In genomic region chr12:57430931-57431566, GRCh38 we compare ENCODE assay signal across 8 cellular contexts. TPM values are rescaled to one million over a fixed set of nuclear protein-coding genes. Genes with fewer than 3 reads are reported as not detected.
DNase-seq lines count a peak whose midpoint lies in the region; ATAC-seq and TF ChIP-seq lines count a peak whose summit lies in the region.

R3HDM2 (minus strand) TSS chr12:57431043; CDS start chr12:57310428, 120,615 bp downstream.

- H3K27ac Mint-ChIP-seq in activated B cell treated with CpG ODN at 0.5 μM for 24 hours, result peak within 1 kb of the TSS; percentile 99

- peak; percentile 71 for DNase-seq in AG09309 (ENCODE audit: low read depth)
- DNase-seq in NCI-H345 (lab: John Stamatoyannopoulos, UW), result peak; percentile 96
- peak; percentile 94 for DNase-seq in activated B cell treated with CpG ODN at 0.5 μM for 24 hours
- peak; percentile 94 to 96 for DNase-seq in cardiac fibroblast (ENCODE audit: low read depth in 2 of 2)
- peak; percentile 97 for DNase-seq in iPS-NIHi7 (ENCODE audit: extremely low spot score)
- peak; percentile 74 for DNase-seq in smooth muscle cell (lab: John Stamatoyannopoulos, UW; ENCODE audit: unreplicated experiment)

- H3K36me3 ChIP-seq in smooth muscle cell (ENCODE audit: low read depth), result no peaks in the 10 kb centered on the region

- H3F3A ChIP-seq in smooth muscle cell (ENCODE audit: low read depth), result no peaks in the 10 kb centered on the region

- H3K9ac ChIP-seq in smooth muscle cell (ENCODE audit: low read depth), result peak within 1 kb of the TSS; percentile 94

- intact Hi-C loops in activated B cell treated with CpG ODN at 0.5 μM for 24 hours (cut with micrococcal nuclease), result loop anchor here (1.0 to 10.0 kb wide), 8 partner anchors 28 to 746 kb away; partner anchors contain the start of genes DDIT3, GLI1, OS9 and PTGES3

- H3K9me3 Mint-ChIP-seq in activated B cell treated with CpG ODN at 0.5 μM for 24 hours, result no peaks in the 10 kb centered on the region

- POLR2A ChIA-PET in activated B cell treated with CpG ODN at 0.5 μM for 24 hours (lab: Charles Lee), result interaction anchor here (0.6 to 1.9 kb wide), 5 partner anchors 28 to 205 kb away, joined by 3 to 15 read pairs (median 3); partner anchors contain the start of gene GLI1

- H3K27ac ChIP-seq in smooth muscle cell (ENCODE audit: low read depth), result peak within 1 kb of the TSS; percentile 92

- peak within 1 kb of the TSS; percentile 97 for H3K4me3 Mint-ChIP-seq in activated B cell treated with CpG ODN at 0.5 μM for 24 hours

- CTCF ChIA-PET in activated B cell treated with CpG ODN at 0.5 μM for 24 hours (lab: Charles Lee), result interaction anchor here (1.2 kb wide), 1 partner anchor 28 kb away, joined by 3 read pairs; no protein-coding TSS in a partner anchor

- H3K79me2 ChIP-seq in smooth muscle cell (ENCODE audit: low read depth), result peaks cover 30% of the 10 kb centered on the region

- no peaks in the 10 kb centered on the region for H3K27me3 ChIP-seq in smooth muscle cell (ENCODE audit: low read depth)

- TF ChIP-seq CTCF in AG09309 (IDR thresholded peaks at IDR 0.05; ENCODE audit: control insufficient read depth, insufficient read depth, low read depth, low read length, missing control alignments) (no peak), activated B cell treated with CpG ODN at 0.5 μM for 24 hours (IDR thresholded peaks at IDR 0.05) (no peak), cardiac fibroblast (IDR thresholded peaks at IDR 0.05; ENCODE audit: low read depth, low read length) (no peak), smooth muscle cell (IDR thresholded peaks at IDR 0.05; ENCODE audit: borderline replicate concordance, insufficient read depth, poor library complexity, severe bottlenecking) (no peak)

- WGBS in smooth muscle cell (ENCODE audit: low lambda C conversion rate), result 6% methylated on average over 41 of the region's 41 CpGs

- H3K4me3 ChIP-seq in AG09309 (ENCODE audit: control insufficient read depth, low read depth, low read length), result peak within 1 kb of the TSS; percentile 51
- peak within 1 kb of the TSS; percentile 56 to 64 for H3K4me3 ChIP-seq in cardiac fibroblast (replicated peaks in 1 of 2; ENCODE audit: low read depth in 2 of 2, low read length in 2 of 2)
- H3K4me3 ChIP-seq in smooth muscle cell, result peak within 1 kb of the TSS; percentile 53

- H3K4me1 ChIP-seq in smooth muscle cell (ENCODE audit: low read depth), result peaks cover 11% of the 10 kb centered on the region

- peaks cover 39% of the 10 kb centered on the region for H3K4me1 Mint-ChIP-seq in activated B cell treated with CpG ODN at 0.5 μM for 24 hours

- peak within 1 kb of the TSS; percentile 85 for H3K4me2 ChIP-seq in smooth muscle cell

- H3K9me3 ChIP-seq in smooth muscle cell (replicated peaks; ENCODE audit: low read depth), result no peaks in the 10 kb centered on the region

- ATAC-seq in GM19025 (IDR thresholded peaks at IDR 0.05; ENCODE audit: low read depth, unreplicated experiment), result peak; percentile 94
- ATAC-seq in HG03280 (IDR thresholded peaks at IDR 0.05; ENCODE audit: unreplicated experiment), result peak; percentile 96
- ATAC-seq in activated B cell treated with CpG ODN at 0.5 μM for 24 hours (ENCODE audit: low read depth), result peak; percentile 91

- H2AFZ ChIP-seq in smooth muscle cell (ENCODE audit: low read depth), result peak within 1 kb of the TSS; percentile 92

- H3K36me3 Mint-ChIP-seq in activated B cell treated with CpG ODN at 0.5 μM for 24 hours (ENCODE audit: low read depth), result peaks cover 11% of the 10 kb centered on the region

- H4K20me1 ChIP-seq in smooth muscle cell (ENCODE audit: low read depth), result no peaks in the 10 kb centered on the region

- no peaks in the 10 kb centered on the region for H3K27me3 Mint-ChIP-seq in activated B cell treated with CpG ODN at 0.5 μM for 24 hours

RNA-seq across cellular contexts. Expression of gene R3HDM2, which starts in this region (rescaled TPM):
- total RNA-seq in activated B cell treated with CpG ODN at 0.5 μM for 24 hours (74.2 and 75.6 TPM in 2 replicates), smooth muscle cell (10.4 and 16.0 TPM in 2 replicates)
- polyA plus RNA-seq in smooth muscle cell, result 12.2 and 17.2 TPM in 2 replicates

Comparison
In these comparisons a context has a peak if more than half of its experiments do, and no peak if none do; other contexts are left out.
1. Peak in every context shown above with its lines: DNase-seq, ATAC-seq, H3K4me3 ChIP-seq and H3K27ac ChIP-seq.